Comparison of ENCODE assay signal across 16 cellular contexts in the genomic region with DNA sequence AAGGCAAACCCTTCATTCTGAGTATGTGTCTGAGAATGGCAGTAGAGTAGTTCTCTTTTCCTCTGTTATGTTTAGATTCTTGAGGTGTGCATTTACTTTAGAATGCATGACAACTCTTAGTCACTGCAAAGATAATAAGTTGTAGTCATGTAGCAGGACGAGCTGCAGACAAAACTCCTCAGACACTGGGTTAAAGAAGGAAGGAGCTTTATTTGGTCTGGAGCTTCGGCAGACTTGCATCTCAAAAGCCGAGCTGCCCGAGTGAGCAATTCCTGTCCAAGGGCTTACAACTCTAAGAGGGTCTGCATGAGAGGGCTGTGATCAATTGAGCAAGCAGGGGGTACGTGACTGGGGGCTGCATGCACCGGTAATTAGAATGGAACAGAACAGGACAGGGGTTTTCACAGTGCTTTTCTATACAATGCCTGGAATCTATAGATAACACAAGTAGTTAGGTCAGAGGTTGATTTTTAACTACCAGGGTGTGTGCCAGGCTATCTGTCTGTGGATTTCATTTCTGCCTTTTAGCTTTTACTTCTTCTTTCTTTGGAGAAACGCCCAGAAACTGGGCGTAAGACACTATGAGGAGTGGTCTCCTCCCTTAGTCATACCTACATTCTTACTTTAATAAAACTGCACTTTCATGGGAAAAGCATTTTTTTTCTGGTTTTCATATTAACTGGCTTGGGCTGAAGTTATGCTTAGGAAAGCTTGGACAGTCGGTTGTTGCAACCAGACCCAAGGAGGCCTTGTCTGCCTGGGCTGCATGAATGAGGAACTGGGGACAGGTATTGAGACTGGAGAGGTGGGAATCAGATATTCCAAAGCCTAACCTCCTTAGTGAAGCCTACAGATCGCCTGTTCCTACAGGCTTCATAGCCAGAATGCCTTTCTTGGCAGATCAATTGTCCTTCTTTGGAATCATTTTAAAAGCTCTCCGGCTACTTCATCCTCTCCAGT.
DNase-seq lines count a peak whose midpoint lies in the region; ATAC-seq, FAIRE-seq and TF ChIP-seq lines count a peak whose summit lies in the region.
"Had no signal": no experiment of that assay in that cellular context is flagged by ENCODE, and none has a peak within 500 bp of the region (broad histone marks: within the 10 kb centered on the region; RNA-seq: fewer than 3 reads in every experiment).

No MANE protein-coding gene starts in this region.

- H3K9me3 ChIP-seq in hepatocyte (ENCODE audit: low read depth) (no peaks in the 10 kb centered on the region), kidney (ENCODE audit: control insufficient read depth in 1 of 2, low read length in 2 of 2) (no peaks in the 10 kb centered on the region)
- H3K9me3 ChIP-seq: tibial nerve had no signal

- no peaks in the 10 kb centered on the region for H3K79me2 ChIP-seq in hepatocyte

- H3K9me3 Mint-ChIP-seq in stimulated activated memory B cell treated with anti-CD40 and anti-IgM and Interleukin-4, amounts not matched to agents 10 μg/mL and 1 μg/mL and 100 μg/mL, for 72 hours: peaks cover 8% of the 10 kb centered on the region
- no peaks in the 10 kb centered on the region for H3K9me3 Mint-ChIP-seq in activated T-cell treated with anti-CD3 and anti-CD28 coated beads, Interleukin-2, amount 50 U/mL, for 4 hours

- H3K27me3 Mint-ChIP-seq in stimulated activated memory B cell treated with anti-CD40 and anti-IgM and Interleukin-4, amounts not matched to agents 10 μg/mL and 1 μg/mL and 100 μg/mL, for 72 hours: peaks cover 48% of the 10 kb centered on the region
- H3K27me3 Mint-ChIP-seq in activated T-cell treated with anti-CD3 and anti-CD28 coated beads, Interleukin-2, amount 50 U/mL, for 4 hours (ENCODE audit: low read depth): no peaks in the 10 kb centered on the region
- H3K27me3 Mint-ChIP-seq: CD4-positive, alpha-beta T cell had no signal

- H3K4me3 Mint-ChIP-seq in stimulated activated memory B cell treated with anti-CD40 and anti-IgM and Interleukin-4, amounts not matched to agents 10 μg/mL and 1 μg/mL and 100 μg/mL, for 72 hours: no peak overlapping the region
- no peak overlapping the region for H3K4me3 Mint-ChIP-seq in activated T-cell treated with anti-CD3 and anti-CD28 coated beads, Interleukin-2, amount 50 U/mL, for 4 hours
- H3K4me3 Mint-ChIP-seq: CD4-positive, alpha-beta T cell had no signal

- no peak for FAIRE-seq in kidney (lab: Jason Lieb, UNC)
- FAIRE-seq: G401.6, H54 had no signal

- H3K27ac Mint-ChIP-seq in stimulated activated memory B cell treated with anti-CD40 and anti-IgM and Interleukin-4, amounts not matched to agents 10 μg/mL and 1 μg/mL and 100 μg/mL, for 72 hours: no peak overlapping the region
- H3K27ac Mint-ChIP-seq: CD4-positive, alpha-beta T cell had no signal

- no peaks in the 10 kb centered on the region for H3K27me3 ChIP-seq in hepatocyte
- H3K27me3 ChIP-seq: dorsolateral prefrontal cortex, tibial nerve had no signal

- H2AFZ ChIP-seq in hepatocyte: no peak overlapping the region

- peak overlapping the region; percentile 36 for H3K4me2 ChIP-seq in hepatocyte

- intact Hi-C loops in kidney (cut with DNase I): no loop called here

- H3K4me1 ChIP-seq in hepatocyte (ENCODE audit: insufficient read depth) (peaks cover 43% of the 10 kb centered on the region), kidney (ENCODE audit: control insufficient read depth in 1 of 2, insufficient read depth in 1 of 2, low read depth in 1 of 2, low read length in 2 of 2) (peaks cover 0 to 2% of the 10 kb centered on the region in 2 donors)
- H3K4me1 ChIP-seq: tibial nerve had no signal

- H4K20me1 ChIP-seq in hepatocyte (ENCODE audit: insufficient read depth, poor library complexity, severe bottlenecking): no peaks in the 10 kb centered on the region

- H3K27ac ChIP-seq in hepatocyte (peak overlapping the region; percentile 84), kidney (ENCODE audit: low read depth in 2 of 2, low read length in 2 of 2) (no peak overlapping the region)
- H3K27ac ChIP-seq: tibial nerve had no signal

- no peak for TF ChIP-seq CTCF in hepatocyte (IDR thresholded peaks at IDR 0.05; ENCODE audit: poor library complexity)
- TF ChIP-seq CTCF in kidney (IDR thresholded peaks at IDR 0.05; ENCODE audit: borderline replicate concordance, extremely low read depth, insufficient read depth): no peak

- H3K9me2 ChIP-seq in hepatocyte (replicated peaks; ENCODE audit: insufficient read depth): no peaks in the 10 kb centered on the region

- no peaks in the 10 kb centered on the region for H3K36me3 Mint-ChIP-seq in stimulated activated memory B cell treated with anti-CD40 and anti-IgM and Interleukin-4, amounts not matched to agents 10 μg/mL and 1 μg/mL and 100 μg/mL, for 72 hours
- H3K36me3 Mint-ChIP-seq in activated T-cell treated with anti-CD3 and anti-CD28 coated beads, Interleukin-2, amount 50 U/mL, for 4 hours (ENCODE audit: insufficient read depth): no peaks in the 10 kb centered on the region

- ATAC-seq in GM18861 (IDR thresholded peaks at IDR 0.05; ENCODE audit: unreplicated experiment) (peak; percentile 29), HG03025 (IDR thresholded peaks at IDR 0.05; ENCODE audit: low FRiP score, unreplicated experiment) (no peak)
- ATAC-seq in stimulated activated memory B cell treated with anti-CD40 and anti-IgM and Interleukin-4, amounts not matched to agents 10 μg/mL and 1 μg/mL and 100 μg/mL, for 72 hours: peak; percentile 42
- no peak for ATAC-seq in activated T-cell treated with anti-CD3 and anti-CD28 coated beads, Interleukin-2, amount 50 U/mL, for 4 hours

- 59% methylated on average over 11 of the region's 11 CpGs for WGBS in hepatocyte (ENCODE audit: low lambda C conversion rate, missing lambda C conversion rate)

- H3K36me3 ChIP-seq in hepatocyte (replicated peaks; ENCODE audit: insufficient read depth, low read depth) (no peaks in the 10 kb centered on the region), kidney (ENCODE audit: control insufficient read depth in 1 of 2, insufficient read depth in 2 of 2, low read length in 2 of 2) (no peaks in the 10 kb centered on the region)
- H3K36me3 ChIP-seq: tibial nerve had no signal

- no peak overlapping the region for H3K9ac ChIP-seq in kidney (ENCODE audit: low read length in 2 of 2)

- H3K4me1 Mint-ChIP-seq in stimulated activated memory B cell treated with anti-CD40 and anti-IgM and Interleukin-4, amounts not matched to agents 10 μg/mL and 1 μg/mL and 100 μg/mL, for 72 hours: peaks cover 8% of the 10 kb centered on the region
- no peaks in the 10 kb centered on the region for H3K4me1 Mint-ChIP-seq in activated T-cell treated with anti-CD3 and anti-CD28 coated beads, Interleukin-2, amount 50 U/mL, for 4 hours (ENCODE audit: low read depth)

- DNase-seq in OCI-M2 (lab: John Stamatoyannopoulos, UW; ENCODE audit: unreplicated experiment): peak; percentile 45
- no peak for DNase-seq in hepatocyte (ENCODE audit: low spot score)
- DNase-seq in kidney: no peak
- DNase-seq in Ammon's horn (ENCODE audit: low spot score): no peak
- DNase-seq in activated T-cell treated with anti-CD3 and anti-CD28 coated beads, Interleukin-2, amount 50 U/mL, for 4 hours: no peak
- DNase-seq: activated effector memory CD4-positive, alpha-beta T cell treated with Interleukin-2 at 50 U/mL for 16 hours; CD4-positive, alpha-beta T cell; dorsolateral prefrontal cortex; mesendoderm; NCI-H1694 treated with DMSO at 0.1 percent for 48 hours had no signal

- H3K4me3 ChIP-seq in hepatocyte: no peak overlapping the region
- H3K4me3 ChIP-seq in kidney (ENCODE audit: low read length in 2 of 2): no peak overlapping the region
- H3K4me3 ChIP-seq: dorsolateral prefrontal cortex, tibial nerve had no signal

Comparison
In these comparisons a context has a peak if more than half of its experiments do, and no peak if none do; other contexts are left out.
1. ATAC-seq: peak in GM18861 (single experiment) and stimulated activated memory B cell treated with anti-CD40 and anti-IgM and Interleukin-4, amounts not matched to agents 10 μg/mL and 1 μg/mL and 100 μg/mL, for 72 hours (single experiment); none in HG03025 (single experiment) and activated T-cell treated with anti-CD3 and anti-CD28 coated beads, Interleukin-2, amount 50 U/mL, for 4 hours (0 of 2).